ENCODE assay signal across 26 cellular contexts in genomic region chr16:13631916-13632315, GRCh38.
"Had no signal": no experiment of that assay in that cellular context is flagged by ENCODE, and none has a peak within 500 bp of the region (broad histone marks: within the 10 kb centered on the region; RNA-seq: fewer than 3 reads in every experiment).

No MANE protein-coding gene starts in this region.

- DNase-seq: activated B cell treated with CpG ODN at 0.5 μM for 24 hours; activated CD4-positive, alpha-beta memory T cell treated with anti-CD3 and anti-CD28 coated beads for 36 hours; activated CD4-positive, alpha-beta T cell treated with anti-CD3 and anti-CD28 coated beads, Interleukin-2, amount 10 ng/mL, durations not matched to agents 7 days and 5 days; activated CD8-positive, alpha-beta memory T cell treated with anti-CD3 and anti-CD28 coated beads for 24 hours; activated effector memory CD4-positive, alpha-beta T cell treated with anti-CD3 and anti-CD28 coated beads, Interleukin-2, amount 50 U/mL, for 16 hours; activated naive CD4-positive, alpha-beta T cell treated with anti-CD3 and anti-CD28 coated beads for 36 hours; activated T-cell treated with anti-CD3 and anti-CD28 coated beads, Interleukin-2, amount 50 U/mL, for 4 hours; amygdala; MG63; MV-4-11; NCI-H1092 treated with DMSO at 0.1 percent for 48 hours; NCI-H1417 treated with DMSO at 0.1 percent for 48 hours; NCI-H1694; NCI-H2029; NCI-H2107; NCI-H2171 treated with DMSO at 0.1 percent for 48 hours; NCI-H226; NCI-H526; NCI-H774; SHP77; T-helper 17 cell; T-helper 9 cell had no signal

- H3K4me1 Mint-ChIP-seq: activated B cell treated with CpG ODN at 0.5 μM for 24 hours; activated CD4-positive, alpha-beta T cell treated with anti-CD3 and anti-CD28 coated beads, Interleukin-2, amount 10 ng/mL, durations not matched to agents 7 days and 5 days; central memory CD8-positive, alpha-beta T cell; T-helper 17 cell had no signal

- H3K27ac ChIP-seq: SJSA1 had no signal

- H3K27me3 ChIP-seq: MG63, SJSA1 had no signal

- ATAC-seq: activated T-cell treated with anti-CD3 and anti-CD28 coated beads, Interleukin-2, amount 50 U/mL, for 4 hours; T-helper 17 cell had no signal

- H3K9me3 Mint-ChIP-seq: activated B cell treated with CpG ODN at 0.5 μM for 24 hours; activated CD4-positive, alpha-beta memory T cell treated with anti-CD3 and anti-CD28 coated beads for 36 hours; activated T-cell treated with anti-CD3 and anti-CD28 coated beads, Interleukin-2, amount 50 U/mL, for 4 hours had no signal

- H3K27ac Mint-ChIP-seq: activated B cell treated with CpG ODN at 0.5 μM for 24 hours; activated CD4-positive, alpha-beta memory T cell treated with anti-CD3 and anti-CD28 coated beads for 36 hours; activated CD4-positive, alpha-beta T cell treated with anti-CD3 and anti-CD28 coated beads, Interleukin-2, amount 10 ng/mL, durations not matched to agents 7 days and 5 days; activated naive CD4-positive, alpha-beta T cell treated with anti-CD3 and anti-CD28 coated beads for 36 hours; activated naive CD8-positive, alpha-beta T cell; brain; T-helper 17 cell had no signal

- H3K4me3 ChIP-seq: MG63, SJSA1 had no signal

- H3K36me3 Mint-ChIP-seq: activated CD4-positive, alpha-beta memory T cell treated with anti-CD3 and anti-CD28 coated beads for 36 hours; activated naive CD8-positive, alpha-beta T cell; brain had no signal

- H3K9me3 ChIP-seq: MG63, SJSA1 had no signal

- H3K4me3 Mint-ChIP-seq: activated B cell treated with CpG ODN at 0.5 μM for 24 hours; activated CD4-positive, alpha-beta memory T cell treated with anti-CD3 and anti-CD28 coated beads for 36 hours; activated CD4-positive, alpha-beta T cell treated with anti-CD3 and anti-CD28 coated beads, Interleukin-2, amount 10 ng/mL, durations not matched to agents 7 days and 5 days; activated naive CD4-positive, alpha-beta T cell treated with anti-CD3 and anti-CD28 coated beads for 36 hours; activated naive CD8-positive, alpha-beta T cell; activated T-cell treated with anti-CD3 and anti-CD28 coated beads, Interleukin-2, amount 50 U/mL, for 4 hours; brain; central memory CD8-positive, alpha-beta T cell; T-helper 17 cell had no signal

- H3K36me3 ChIP-seq: MG63, SJSA1 had no signal

- H3K27me3 Mint-ChIP-seq: activated B cell treated with CpG ODN at 0.5 μM for 24 hours; activated CD4-positive, alpha-beta memory T cell treated with anti-CD3 and anti-CD28 coated beads for 36 hours; activated CD4-positive, alpha-beta T cell treated with anti-CD3 and anti-CD28 coated beads, Interleukin-2, amount 10 ng/mL, durations not matched to agents 7 days and 5 days; brain; central memory CD8-positive, alpha-beta T cell; T-helper 17 cell had no signal

- H3K4me1 ChIP-seq: SJSA1 had no signal
